Comparison of ENCODE assay signal across 8 cellular contexts in genomic region chr4:105895324-105895608, GRCh38. TPM values are rescaled to one million over a fixed set of nuclear protein-coding genes. Genes with fewer than 3 reads are reported as not detected.
DNase-seq lines count a peak whose midpoint lies in the region; ATAC-seq, FAIRE-seq and TF ChIP-seq lines count a peak whose summit lies in the region.

A gene with protein sequence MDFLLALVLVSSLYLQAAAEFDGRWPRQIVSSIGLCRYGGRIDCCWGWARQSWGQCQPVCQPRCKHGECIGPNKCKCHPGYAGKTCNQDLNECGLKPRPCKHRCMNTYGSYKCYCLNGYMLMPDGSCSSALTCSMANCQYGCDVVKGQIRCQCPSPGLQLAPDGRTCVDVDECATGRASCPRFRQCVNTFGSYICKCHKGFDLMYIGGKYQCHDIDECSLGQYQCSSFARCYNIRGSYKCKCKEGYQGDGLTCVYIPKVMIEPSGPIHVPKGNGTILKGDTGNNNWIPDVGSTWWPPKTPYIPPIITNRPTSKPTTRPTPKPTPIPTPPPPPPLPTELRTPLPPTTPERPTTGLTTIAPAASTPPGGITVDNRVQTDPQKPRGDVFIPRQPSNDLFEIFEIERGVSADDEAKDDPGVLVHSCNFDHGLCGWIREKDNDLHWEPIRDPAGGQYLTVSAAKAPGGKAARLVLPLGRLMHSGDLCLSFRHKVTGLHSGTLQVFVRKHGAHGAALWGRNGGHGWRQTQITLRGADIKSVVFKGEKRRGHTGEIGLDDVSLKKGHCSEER (plus strand): TSS chr4:105895471. CDS start chr4:105895653, 182 bp downstream.

- no peaks in the 10 kb centered on the region for H3K9me3 ChIP-seq in thymus (ENCODE audit: control insufficient read depth)

- H2AFZ ChIP-seq in ACC112 (ENCODE audit: low read length, unreplicated experiment): peak within 1 kb of the TSS; percentile 32

- FAIRE-seq in H54 (lab: Jason Lieb, UNC): no peak

- in situ Hi-C loops in astrocyte of the cerebellum (cut with HindIII; ENCODE audit: low sequenced_read_pairs): no loop called here

- under 1% methylated on average over 34 of the region's 34 CpGs for WGBS in thymus

- H3K4me3 ChIP-seq in ACC112 (ENCODE audit: low read depth, low read length): peak within 1 kb of the TSS; percentile 49
- peak within 1 kb of the TSS; percentile 38 for H3K4me3 ChIP-seq in astrocyte of the cerebellum (ENCODE audit: low read depth, low read length)
- H3K4me3 ChIP-seq in thymus (ENCODE audit: low read length): peak within 1 kb of the TSS; percentile 34

- DNase-seq in astrocyte of the cerebellum (ENCODE audit: low read depth) (no peak), left lobe of liver (ENCODE audit: low spot score) (no peak), H54 (ENCODE audit: insufficient read length, low spot score) (no peak)

- H3K79me2 ChIP-seq in ACC112 (ENCODE audit: control insufficient read depth, insufficient read depth, low read length, unreplicated experiment): no peaks in the 10 kb centered on the region

- no peak for TF ChIP-seq POLR2A in H54 (IDR thresholded peaks at IDR 0.05; ENCODE audit: low read depth, low read length)

- ATAC-seq in GM19372 (IDR thresholded peaks at IDR 0.05; ENCODE audit: low read depth, unreplicated experiment) (peak; percentile 40), HG03571 (IDR thresholded peaks at IDR 0.05; ENCODE audit: unreplicated experiment) (peak; percentile 27), left lobe of liver (peak; percentile 52), HG03521 (IDR thresholded peaks at IDR 0.05; ENCODE audit: unreplicated experiment) (no peak)

- H3K4me1 ChIP-seq in ACC112 (ENCODE audit: control insufficient read depth, insufficient read depth, low read length, unreplicated experiment): no peaks in the 10 kb centered on the region
- peaks cover 6% of the 10 kb centered on the region for H3K4me1 ChIP-seq in thymus (ENCODE audit: control insufficient read depth, insufficient read depth, low read length)

- H3K27ac ChIP-seq in ACC112 (ENCODE audit: low read depth, low read length) (no peak within 1 kb of the TSS), thymus (ENCODE audit: low read depth) (peak within 1 kb of the TSS; percentile 72)

- H3K36me3 ChIP-seq in ACC112 (ENCODE audit: insufficient read depth, low read length) (no peaks in the 10 kb centered on the region), thymus (ENCODE audit: control insufficient read depth, insufficient read depth) (no peaks in the 10 kb centered on the region)

- peaks cover 100% of the 10 kb centered on the region for H3K27me3 ChIP-seq in ACC112 (ENCODE audit: insufficient read depth, low read length)
- H3K27me3 ChIP-seq in thymus (ENCODE audit: control insufficient read depth, insufficient read depth): peaks cover 28% of the 10 kb centered on the region

- TF ChIP-seq CTCF in astrocyte of the cerebellum (IDR thresholded peaks at IDR 0.05; ENCODE audit: low read depth, low read length, missing control alignments): no peak

RNA-seq across cellular contexts. Expression of the gene that starts here (rescaled TPM):
- total RNA-seq in left lobe of liver: 2.0 TPM
- 41.8 TPM for polyA plus RNA-seq in thymus
